ENCODE assay signal across 8 cellular contexts in the genomic region with DNA sequence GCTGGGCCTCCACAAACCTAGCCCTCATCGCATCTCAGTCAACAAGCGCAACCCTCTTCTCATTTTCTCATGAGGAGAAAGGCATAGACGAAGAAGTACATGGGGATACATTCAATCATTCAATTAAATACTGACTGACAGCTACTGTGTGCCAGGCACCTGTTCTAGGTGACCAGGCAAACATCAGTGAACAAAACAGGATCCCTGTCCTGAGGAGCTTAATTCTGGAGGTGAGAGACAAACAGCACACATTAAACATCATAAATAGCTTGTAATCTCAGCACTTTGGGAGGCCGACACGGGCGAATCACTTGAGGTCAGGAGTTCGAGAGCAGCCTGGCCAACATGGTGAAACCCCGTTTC. TPM values are rescaled to one million over a fixed set of nuclear protein-coding genes. Genes with fewer than 3 reads are reported as not detected.
DNase-seq lines count a peak whose midpoint lies in the region; ATAC-seq, FAIRE-seq and TF ChIP-seq lines count a peak whose summit lies in the region.

No MANE protein-coding gene starts in this region.

- ATAC-seq in HG03159 (IDR thresholded peaks at IDR 0.05; ENCODE audit: unreplicated experiment), result peak; percentile 24

- FAIRE-seq in bronchial epithelial cell (lab: Jason Lieb, UNC), result no peak
- no peak for FAIRE-seq in RCC 7860 (lab: Jason Lieb, UNC)
- FAIRE-seq in GM12892 (lab: Jason Lieb, UNC), result no peak

- POLR2A ChIA-PET in CD8-positive, alpha-beta memory T cell (lab: Charles Lee), result interaction anchor here (0.9 to 1.5 kb wide), 7 partner anchors 14 to 226 kb away, joined by 3 to 12 read pairs (median 3); a partner anchor contains a TSS

- peaks cover 0 to 2% (median 0%) of the 10 kb centered on the region in 5 donors for H3K9me3 Mint-ChIP-seq in CD8-positive, alpha-beta memory T cell
- peaks cover 2% of the 10 kb centered on the region for H3K9me3 Mint-ChIP-seq in nephron

- peak overlapping the region; percentile 82 to 98 (median 97) for H3K27ac Mint-ChIP-seq in CD8-positive, alpha-beta memory T cell
- peak overlapping the region; percentile 26 to 69 (median 38) for H3K27ac Mint-ChIP-seq in nephron

- CTCF ChIA-PET in CD8-positive, alpha-beta memory T cell (lab: Charles Lee), result interaction anchor here (0.9 to 1.5 kb wide), 5 partner anchors 15 to 122 kb away, joined by 3 to 6 read pairs (median 3); a partner anchor contains a TSS

- H3K36me3 ChIP-seq in CD8-positive, alpha-beta memory T cell (ENCODE audit: insufficient read depth, low read length), result no peaks in the 10 kb centered on the region
- H3K36me3 ChIP-seq in bronchial epithelial cell (ENCODE audit: control insufficient read depth, insufficient read depth, low read length), result no peaks in the 10 kb centered on the region

- peak overlapping the region; percentile 70 for H3K27ac ChIP-seq in CD8-positive, alpha-beta memory T cell (ENCODE audit: low read depth, low read length)

- no peak for DNase-seq in CD8-positive, alpha-beta memory T cell
- DNase-seq in bronchial epithelial cell (ENCODE audit: low read depth) (no peak), kidney tubule cell (ENCODE audit: low spot score) (no peak), DMS 273 treated with DMSO at 0.1 percent for 48 hours (lab: John Stamatoyannopoulos, UW) (no peak), RCC 7860 (ENCODE audit: low spot score) (no peak), GM12892 (ENCODE audit: insufficient read length) (no peak)

- H3K27me3 ChIP-seq in CD8-positive, alpha-beta memory T cell (ENCODE audit: insufficient read depth, low read length, poor library complexity, severe bottlenecking), result no peaks in the 10 kb centered on the region
- no peaks in the 10 kb centered on the region for H3K27me3 ChIP-seq in bronchial epithelial cell (ENCODE audit: control insufficient read depth, insufficient read depth, low read length)

- peaks cover 27 to 46% (median 31%) of the 10 kb centered on the region in 3 donors for H3K4me1 Mint-ChIP-seq in CD8-positive, alpha-beta memory T cell
- peaks cover 16% of the 10 kb centered on the region for H3K4me1 Mint-ChIP-seq in nephron

- TF ChIP-seq POLR2A in GM12892 (IDR thresholded peaks at IDR 0.05; ENCODE audit: low read depth, low read length), result no peak

- peak overlapping the region; percentile 88 for H3K4me3 ChIP-seq in CD8-positive, alpha-beta memory T cell (ENCODE audit: low read length)
- peak overlapping the region; percentile 76 for H3K4me3 ChIP-seq in bronchial epithelial cell (ENCODE audit: low read depth, low read length)

- H3K4me3 Mint-ChIP-seq in CD8-positive, alpha-beta memory T cell, result peak overlapping the region; percentile 99 to 100 (median 100)
- peak overlapping the region; percentile 96 to 100 (median 99) for H3K4me3 Mint-ChIP-seq in nephron

- no peak for TF ChIP-seq CTCF in bronchial epithelial cell (IDR thresholded peaks at IDR 0.05; ENCODE audit: insufficient read depth, low read length, severe bottlenecking)
- no peak for TF ChIP-seq CTCF in nephron (IDR thresholded peaks at IDR 0.05; ENCODE audit: unreplicated experiment in 3 of 3)

- peaks cover 0 to 22% (median 2%) of the 10 kb centered on the region in 3 donors for H3K36me3 Mint-ChIP-seq in CD8-positive, alpha-beta memory T cell
- peaks cover 18% of the 10 kb centered on the region for H3K36me3 Mint-ChIP-seq in nephron (ENCODE audit: low read depth)

- H3K4me1 ChIP-seq in CD8-positive, alpha-beta memory T cell (ENCODE audit: insufficient read depth, low read length), result peaks cover 12% of the 10 kb centered on the region

- H3K27me3 Mint-ChIP-seq in CD8-positive, alpha-beta memory T cell, result no peaks in the 10 kb centered on the region
- no peaks in the 10 kb centered on the region for H3K27me3 Mint-ChIP-seq in nephron (ENCODE audit: low read depth)

- no peaks in the 10 kb centered on the region for H3K9me3 ChIP-seq in CD8-positive, alpha-beta memory T cell (ENCODE audit: low read length)

RNA-seq across cellular contexts. Expression of a gene that starts 0.4 kb away (rescaled TPM):
- 10 to 100 TPM; 37.4 to 39.2 TPM for total RNA-seq in CD8-positive, alpha-beta memory T cell
- 20.1 TPM for polyA plus RNA-seq in CD8-positive, alpha-beta memory T cell
- total RNA-seq in bronchial epithelial cell, result 4.5 and 9.9 TPM in 2 replicates
- polyA plus RNA-seq in GM12892 (2012; ENCODE audit: missing spikeins), result 38.1 TPM

RNA-seq across cellular contexts. Expression of a gene that starts 5.3 kb away (rescaled TPM):
- total RNA-seq in CD8-positive, alpha-beta memory T cell, result 1 to 10 TPM in 1 of 2 experiments, under 1 TPM in 1; 0.81 to 2.2 TPM
- polyA plus RNA-seq in CD8-positive, alpha-beta memory T cell, result 1.1 TPM
- total RNA-seq in bronchial epithelial cell, result 0.53 and 0.90 TPM in 2 replicates
- polyA plus RNA-seq in GM12892 (2012; ENCODE audit: missing spikeins), result 2.2 TPM

RNA-seq across cellular contexts. Expression of a gene that starts 12.9 kb away (rescaled TPM):
- total RNA-seq in CD8-positive, alpha-beta memory T cell, result 10 to 100 TPM; 16.2 to 16.7 TPM
- 10.4 TPM for polyA plus RNA-seq in CD8-positive, alpha-beta memory T cell
- 18.3 and 24.0 TPM in 2 replicates for total RNA-seq in bronchial epithelial cell
- 15.6 TPM for polyA plus RNA-seq in GM12892 (2012; ENCODE audit: missing spikeins)
